ENCODE assay signal across 2 cellular contexts in the genomic region with DNA sequence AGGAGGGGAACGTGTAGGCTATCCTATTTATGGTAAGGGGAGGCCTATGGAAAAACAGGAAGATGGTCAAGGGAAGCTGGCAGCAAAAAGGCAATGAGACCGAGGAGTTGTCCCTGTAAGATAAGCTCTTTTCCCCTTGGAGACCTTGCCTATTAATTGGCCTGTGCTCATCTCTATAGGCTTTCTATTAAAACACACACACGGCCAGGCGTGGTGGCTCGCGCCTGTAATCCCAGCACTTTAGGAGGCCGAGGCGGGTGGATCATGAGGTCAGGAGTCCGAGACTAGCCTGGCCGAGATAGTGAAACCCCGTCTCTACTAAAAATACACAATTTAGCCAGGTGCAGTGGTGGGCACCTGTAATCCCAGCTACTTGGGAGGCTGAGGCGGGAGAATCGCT.
TF ChIP-seq lines count a peak whose summit lies in the region.

No MANE protein-coding gene starts in this region.

TF ChIP-seq in SK-N-SH, 30 proteins besides CTCF, POLR2A, EP300 and RAD21 (continued from another document):
- TF ChIP-seq POLR2AphosphoS5 (IDR thresholded peaks at IDR 0.05; ENCODE audit: low read depth, low read length) (no peak), RCOR1 (IDR thresholded peaks at IDR 0.05; ENCODE audit: low read length) (no peak), FOSL2 (IDR thresholded peaks at IDR 0.05; ENCODE audit: borderline replicate concordance, low read depth) (no peak), GABPA (IDR thresholded peaks at IDR 0.05; ENCODE audit: low read depth) (no peak), GATA2 (CRISPR knock-in tag; IDR thresholded peaks at IDR 0.05) (no peak), NRF1 (IDR thresholded peaks at IDR 0.05; ENCODE audit: low read depth, low read length) (no peak), MEF2A (IDR thresholded peaks at IDR 0.05; ENCODE audit: borderline replicate concordance, low read depth) (no peak), YY1 (IDR thresholded peaks at IDR 0.05; ENCODE audit: low read depth) (no peak), FOXM1 (IDR thresholded peaks at IDR 0.05; ENCODE audit: low read depth) (no peak), REST (IDR thresholded peaks at IDR 0.05; ENCODE audit: low read depth, low read length) (no peak)
- TF ChIP-seq, protein P1, sequence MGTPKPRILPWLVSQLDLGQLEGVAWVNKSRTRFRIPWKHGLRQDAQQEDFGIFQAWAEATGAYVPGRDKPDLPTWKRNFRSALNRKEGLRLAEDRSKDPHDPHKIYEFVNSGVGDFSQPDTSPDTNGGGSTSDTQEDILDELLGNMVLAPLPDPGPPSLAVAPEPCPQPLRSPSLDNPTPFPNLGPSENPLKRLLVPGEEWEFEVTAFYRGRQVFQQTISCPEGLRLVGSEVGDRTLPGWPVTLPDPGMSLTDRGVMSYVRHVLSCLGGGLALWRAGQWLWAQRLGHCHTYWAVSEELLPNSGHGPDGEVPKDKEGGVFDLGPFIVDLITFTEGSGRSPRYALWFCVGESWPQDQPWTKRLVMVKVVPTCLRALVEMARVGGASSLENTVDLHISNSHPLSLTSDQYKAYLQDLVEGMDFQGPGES (IDR thresholded peaks at IDR 0.05; ENCODE audit: low read depth, low read length), result no peak
- TF ChIP-seq, protein P2, sequence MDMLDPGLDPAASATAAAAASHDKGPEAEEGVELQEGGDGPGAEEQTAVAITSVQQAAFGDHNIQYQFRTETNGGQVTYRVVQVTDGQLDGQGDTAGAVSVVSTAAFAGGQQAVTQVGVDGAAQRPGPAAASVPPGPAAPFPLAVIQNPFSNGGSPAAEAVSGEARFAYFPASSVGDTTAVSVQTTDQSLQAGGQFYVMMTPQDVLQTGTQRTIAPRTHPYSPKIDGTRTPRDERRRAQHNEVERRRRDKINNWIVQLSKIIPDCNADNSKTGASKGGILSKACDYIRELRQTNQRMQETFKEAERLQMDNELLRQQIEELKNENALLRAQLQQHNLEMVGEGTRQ (IDR thresholded peaks at IDR 0.05; ENCODE audit: borderline replicate concordance, low read depth, low read length), result no peak
- TF ChIP-seq, protein P3, sequence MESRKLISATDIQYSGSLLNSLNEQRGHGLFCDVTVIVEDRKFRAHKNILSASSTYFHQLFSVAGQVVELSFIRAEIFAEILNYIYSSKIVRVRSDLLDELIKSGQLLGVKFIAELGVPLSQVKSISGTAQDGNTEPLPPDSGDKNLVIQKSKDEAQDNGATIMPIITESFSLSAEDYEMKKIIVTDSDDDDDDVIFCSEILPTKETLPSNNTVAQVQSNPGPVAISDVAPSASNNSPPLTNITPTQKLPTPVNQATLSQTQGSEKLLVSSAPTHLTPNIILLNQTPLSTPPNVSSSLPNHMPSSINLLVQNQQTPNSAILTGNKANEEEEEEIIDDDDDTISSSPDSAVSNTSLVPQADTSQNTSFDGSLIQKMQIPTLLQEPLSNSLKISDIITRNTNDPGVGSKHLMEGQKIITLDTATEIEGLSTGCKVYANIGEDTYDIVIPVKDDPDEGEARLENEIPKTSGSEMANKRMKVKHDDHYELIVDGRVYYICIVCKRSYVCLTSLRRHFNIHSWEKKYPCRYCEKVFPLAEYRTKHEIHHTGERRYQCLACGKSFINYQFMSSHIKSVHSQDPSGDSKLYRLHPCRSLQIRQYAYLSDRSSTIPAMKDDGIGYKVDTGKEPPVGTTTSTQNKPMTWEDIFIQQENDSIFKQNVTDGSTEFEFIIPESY (IDR thresholded peaks at IDR 0.05; ENCODE audit: borderline replicate concordance, low read depth), result no peak

TF ChIP-seq in SK-N-SH treated with all-trans-retinoic acid at 6 μM for 48 hours, 23 proteins besides CTCF, POLR2A, EP300 and RAD21:
- TF ChIP-seq TSHZ2 (CRISPR knock-in tag; IDR thresholded peaks at IDR 0.05) (no peak), OSR1 (CRISPR knock-in tag; IDR thresholded peaks at IDR 0.05) (no peak)
- TF ChIP-seq, protein P4, sequence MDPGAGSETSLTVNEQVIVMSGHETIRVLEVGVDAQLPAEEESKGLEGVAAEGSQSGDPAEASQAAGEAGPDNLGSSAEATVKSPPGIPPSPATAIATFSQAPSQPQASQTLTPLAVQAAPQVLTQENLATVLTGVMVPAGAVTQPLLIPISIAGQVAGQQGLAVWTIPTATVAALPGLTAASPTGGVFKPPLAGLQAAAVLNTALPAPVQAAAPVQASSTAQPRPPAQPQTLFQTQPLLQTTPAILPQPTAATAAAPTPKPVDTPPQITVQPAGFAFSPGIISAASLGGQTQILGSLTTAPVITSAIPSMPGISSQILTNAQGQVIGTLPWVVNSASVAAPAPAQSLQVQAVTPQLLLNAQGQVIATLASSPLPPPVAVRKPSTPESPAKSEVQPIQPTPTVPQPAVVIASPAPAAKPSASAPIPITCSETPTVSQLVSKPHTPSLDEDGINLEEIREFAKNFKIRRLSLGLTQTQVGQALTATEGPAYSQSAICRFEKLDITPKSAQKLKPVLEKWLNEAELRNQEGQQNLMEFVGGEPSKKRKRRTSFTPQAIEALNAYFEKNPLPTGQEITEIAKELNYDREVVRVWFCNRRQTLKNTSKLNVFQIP (CRISPR knock-in tag; IDR thresholded peaks at IDR 0.05; ENCODE audit: borderline replicate concordance, low read depth), result no peak
